ENCODE assay signal across 8 cellular contexts in genomic region chr9:16871358-16872151, GRCh38. TPM values are rescaled to one million over a fixed set of nuclear protein-coding genes. Genes with fewer than 3 reads are reported as not detected.
A peak's percentile ranks its signal among the peaks of the same experiment; 100 is the strongest.
DNase-seq lines count a peak whose midpoint lies in the region; ATAC-seq, FAIRE-seq and TF ChIP-seq lines count a peak whose summit lies in the region.

No MANE protein-coding gene starts in this region.

- TF ChIP-seq CTCF in endothelial cell of umbilical vein (IDR thresholded peaks at IDR 0.05; ENCODE audit: extremely low read depth in 1 of 2, insufficient read depth in 1 of 2, low read depth in 1 of 2, low read length in 2 of 2) (no peak), transverse colon (IDR thresholded peaks at IDR 0.05) (peak in 1 of 5 experiments; percentile 6)

- BruUV-seq in endothelial cell of umbilical vein (replicated peaks; lab: Mats Ljungman, UMichigan), result no TSS peak

- FAIRE-seq in endothelial cell of umbilical vein (lab: Jason Lieb, UNC), result peak; percentile 53

- H3K27me3 ChIP-seq in endothelial cell of umbilical vein (ENCODE audit: control insufficient read depth in 2 of 2, insufficient read depth in 2 of 2, low read length in 2 of 2) (peaks cover 2 to 3% of the 10 kb centered on the region in 2 experiments), transverse colon (peaks cover 45% of the 10 kb centered on the region)

- H2AFZ ChIP-seq in endothelial cell of umbilical vein (ENCODE audit: low read depth, low read length), result peak overlapping the region; percentile 99

- TF ChIP-seq POLR2A in endothelial cell of umbilical vein (IDR thresholded peaks at IDR 0.05; ENCODE audit: low read depth, low read length), result no peak
- TF ChIP-seq POLR2A in transverse colon (IDR thresholded peaks at IDR 0.05), result no peak

- H3K4me1 ChIP-seq in endothelial cell of umbilical vein (ENCODE audit: control insufficient read depth, extremely low read depth, insufficient read depth, low read length), result peaks cover 14% of the 10 kb centered on the region
- peaks cover 33% of the 10 kb centered on the region for H3K4me1 ChIP-seq in mesodermal cell (ENCODE audit: control insufficient read depth, insufficient read depth, low read length, poor library complexity, severe bottlenecking)
- H3K4me1 ChIP-seq in transverse colon, result peaks cover 3 to 29% (median 5%) of the 10 kb centered on the region in 4 donors

- no peak for TF ChIP-seq EP300 in transverse colon (IDR thresholded peaks at IDR 0.05; ENCODE audit: low read depth)

- DNase-seq in NCI-H82 (lab: John Stamatoyannopoulos, UW) (peak; percentile 27), NCI-H82 treated with DMSO at 0.1 percent for 48 hours (lab: John Stamatoyannopoulos, UW; ENCODE audit: unreplicated experiment) (no peak), RPMI7951 (ENCODE audit: low read depth) (peak; percentile 71), endothelial cell of umbilical vein (ENCODE audit: low read depth, low spot score) (peak; percentile 59), transverse colon (peak; percentile 44), T-helper 1 cell (no peak)

- dilution Hi-C loops in endothelial cell of umbilical vein (cut with MboI; ENCODE audit: extremely low pct_ligation_motif_present, low sequenced_read_pairs), result no loop called here

- intact Hi-C loops in endothelial cell of umbilical vein (cut with micrococcal nuclease) (loop anchor here (1.0 to 10.0 kb wide), 4 partner anchors 145 to 679 kb away; no protein-coding TSS in a partner anchor), transverse colon (cut with DNase I; ENCODE audit: low total_unique reads) (loop anchor here (5.0 kb wide), 1 partner anchor 229 kb away; no protein-coding TSS in a partner anchor)

- CTCF ChIA-PET in endothelial cell of umbilical vein (lab: Charles Lee), result interaction anchor here (0.7 to 1.2 kb wide), 3 partner anchors 81 to 366 kb away, joined by 3 to 4 read pairs (median 3); no protein-coding TSS in a partner anchor

- no peaks in the 10 kb centered on the region for H4K20me1 ChIP-seq in endothelial cell of umbilical vein (replicated peaks; ENCODE audit: control insufficient read depth, extremely low read depth, insufficient read depth, low read length)

- H3K27ac ChIP-seq in endothelial cell of umbilical vein (ENCODE audit: insufficient read depth, low read depth, low read length) (peak overlapping the region; percentile 17), mesodermal cell (ENCODE audit: low read depth, low read length, severe bottlenecking) (peak overlapping the region; percentile 41), transverse colon (peak overlapping the region; percentile 82 to 93 (median 90))

- no peaks in the 10 kb centered on the region for H3K9me3 ChIP-seq in endothelial cell of umbilical vein (replicated peaks; ENCODE audit: control insufficient read depth, insufficient read depth, low read length)
- H3K9me3 ChIP-seq in mesodermal cell (ENCODE audit: control insufficient read depth, low read length), result no peaks in the 10 kb centered on the region
- no peaks in the 10 kb centered on the region for H3K9me3 ChIP-seq in transverse colon

- H3K79me2 ChIP-seq in endothelial cell of umbilical vein (ENCODE audit: control insufficient read depth, insufficient read depth, low read length), result no peaks in the 10 kb centered on the region

- H3K9me1 ChIP-seq in endothelial cell of umbilical vein (replicated peaks; ENCODE audit: control insufficient read depth, extremely low read depth, insufficient read depth, low read length), result no peaks in the 10 kb centered on the region

- peak overlapping the region; percentile 59 for H3K9ac ChIP-seq in endothelial cell of umbilical vein (replicated peaks; ENCODE audit: extremely low read depth, insufficient read depth, low read length)

- H3K4me2 ChIP-seq in endothelial cell of umbilical vein (ENCODE audit: insufficient read depth, low read length), result peak overlapping the region; percentile 90

- ATAC-seq in GM21529 (IDR thresholded peaks at IDR 0.05; ENCODE audit: unreplicated experiment), result no peak

- WGBS in mesodermal cell (ENCODE audit: insufficient coverage in 2 of 2), 2 experiments, result 0% methylated on average over 18 to 23 of the region's 62 CpGs
- WGBS in transverse colon (ENCODE audit: low coverage in 1 of 2), 2 donors, result 2 to 3% methylated on average over 7 to 61 of the region's 62 CpGs

- peak overlapping the region; percentile 81 to 98 (median 88) for H3K4me3 ChIP-seq in endothelial cell of umbilical vein (replicated peaks in 1 of 3; ENCODE audit: insufficient read depth in 1 of 3, low read depth in 1 of 3, low read length in 3 of 3)
- H3K4me3 ChIP-seq in mesodermal cell (ENCODE audit: extremely low read depth, insufficient read depth, low read length, poor library complexity, severe bottlenecking), result peak overlapping the region; percentile 74
- peak overlapping the region; percentile 61 to 90 (median 70) for H3K4me3 ChIP-seq in transverse colon

- in situ Hi-C loops in transverse colon (cut with MboI; ENCODE audit: low pct_ligation_motif_present in 1 of 4, low pct_unique_long_range_greater_than_20kb in 1 of 4, low sequenced_read_pairs in 3 of 4), result no loop called here

- POLR2A ChIA-PET in endothelial cell of umbilical vein (lab: Charles Lee), result interaction anchor here (0.6 kb wide), 1 partner anchor 131 kb away, joined by 5 read pairs; no protein-coding TSS in a partner anchor

- no peaks in the 10 kb centered on the region for H3K36me3 ChIP-seq in endothelial cell of umbilical vein (ENCODE audit: control insufficient read depth in 2 of 2, extremely low read depth in 1 of 2, insufficient read depth in 2 of 2, low read length in 2 of 2)
- H3K36me3 ChIP-seq in mesodermal cell (ENCODE audit: control insufficient read depth, insufficient read depth, low read length), result no peaks in the 10 kb centered on the region
- H3K36me3 ChIP-seq in transverse colon, result no peaks in the 10 kb centered on the region

TF ChIP-seq in endothelial cell of umbilical vein, 7 proteins besides CTCF, POLR2A, EP300 and RAD21:
- no peak for TF ChIP-seq POLR2AphosphoS5 (IDR thresholded peaks at IDR 0.05; ENCODE audit: insufficient read depth, low read depth, low read length)
- TF ChIP-seq GATA2 (IDR thresholded peaks at IDR 0.05; ENCODE audit: insufficient read depth, insufficient read length, low read depth, low read length), result peak; percentile 35

RNA-seq across cellular contexts. Expression of gene BNC2, which starts 1.1 kb away (rescaled TPM):
- 6.8 and 8.8 TPM in 2 replicates for total RNA-seq in RPMI7951 (2014; rRNA removed; shearing (Covaris generic))
- 33.1 and 34.3 TPM in 2 replicates for total RNA-seq in endothelial cell of umbilical vein
- 10.4 and 12.1 TPM in 2 replicates for polyA plus RNA-seq in endothelial cell of umbilical vein
- polyA plus RNA-seq in endothelial cell of umbilical vein (2011; cell fraction: cytosol; rRNA removed), result 13.7 and 14.7 TPM in 2 replicates
- 33.1 and 38.0 TPM in 2 replicates for polyA plus RNA-seq in endothelial cell of umbilical vein (2011; cell fraction: nucleus; rRNA removed)
- 25.8 and 29.4 TPM in 2 replicates for polyA plus RNA-seq in endothelial cell of umbilical vein (2012)
- polyA minus RNA-seq in endothelial cell of umbilical vein, result 52.1 and 56.4 TPM in 2 replicates
- polyA minus RNA-seq in endothelial cell of umbilical vein (2011; cell fraction: cytosol; rRNA and poly(A)+ RNA removed), result 1.2 TPM
- polyA minus RNA-seq in endothelial cell of umbilical vein (2011; cell fraction: nucleus; rRNA and poly(A)+ RNA removed), result 75.3 and 86.9 TPM in 2 replicates
- polyA plus RNA-seq in mesodermal cell (2013, experiment 1 of 2), result 8.2 TPM
- 12.6 TPM for polyA plus RNA-seq in mesodermal cell (2013, experiment 2 of 2)
- 10 to 100 TPM; 20.5 to 55.4 (median 26.2) TPM for total RNA-seq in transverse colon

Comparison
In these comparisons a context has a peak if more than half of its experiments do, and no peak if none do; other contexts are left out.
1. DNase-seq: peak in NCI-H82 (single experiment), RPMI7951 (single experiment), endothelial cell of umbilical vein (single experiment) and transverse colon (single experiment); none in NCI-H82 treated with DMSO at 0.1 percent for 48 hours (single experiment) and T-helper 1 cell (0 of 5).
2. H3K27ac ChIP-seq: peak in every context shown above with its lines; median percentile 90 in transverse colon; 41 in mesodermal cell; 17 in endothelial cell of umbilical vein.
3. Peak in every context shown above with its lines, with median percentiles within 50 percentile points of each other: H3K4me3 ChIP-seq.